ENCODE assay signal across 8 cellular contexts in genomic region chr2:141639809-141640208, GRCh38.
"Had no signal": no experiment of that assay in that cellular context is flagged by ENCODE, and none has a peak within 500 bp of the region (broad histone marks: within the 10 kb centered on the region; RNA-seq: fewer than 3 reads in every experiment).

No MANE protein-coding gene starts in this region.

- H3K4me1 ChIP-seq: HAP-1 had no signal

- H3K9me3 ChIP-seq: HAP-1 had no signal

- DNase-seq: GM23248, GOT3, H7, HFFc6, KG1 had no signal

- H2AFZ ChIP-seq: GM23248 had no signal

- H3K36me3 ChIP-seq: HAP-1 had no signal

- H3K9ac ChIP-seq: GM23248 had no signal

- H3K4me3 ChIP-seq: GM23248, HAP-1 had no signal

- ATAC-seq: HCT116 had no signal

- H3K27ac ChIP-seq: GM23248, HL-60 had no signal
